ENCODE assay signal across 11 cellular contexts in genomic region chr2:64105676-64106461, GRCh38. TPM values are rescaled to one million over a fixed set of nuclear protein-coding genes. Genes with fewer than 3 reads are reported as not detected.
DNase-seq lines count a peak whose midpoint lies in the region; ATAC-seq, FAIRE-seq and TF ChIP-seq lines count a peak whose summit lies in the region.
"Had no signal": no experiment of that assay in that cellular context is flagged by ENCODE, and none has a peak within 500 bp of the region (broad histone marks: within the 10 kb centered on the region; RNA-seq: fewer than 3 reads in every experiment).

No MANE protein-coding gene starts in this region.

- ATAC-seq in GM19043 (IDR thresholded peaks at IDR 0.05; ENCODE audit: low read depth, unreplicated experiment) (peak; percentile 49), HG03460 (IDR thresholded peaks at IDR 0.05; ENCODE audit: unreplicated experiment) (no peak), HG03025 (IDR thresholded peaks at IDR 0.05; ENCODE audit: low FRiP score, unreplicated experiment) (no peak)

- H3K36me3 ChIP-seq in bronchial epithelial cell (ENCODE audit: control insufficient read depth, insufficient read depth, low read length) (peaks cover 2% of the 10 kb centered on the region), neutrophil (peaks cover 72% of the 10 kb centered on the region)

- DNase-seq in HK-2 (ENCODE audit: unreplicated experiment): peak; percentile 66
- peak; percentile 29 for DNase-seq in bronchial epithelial cell (ENCODE audit: low read depth)
- DNase-seq in COR-L47 (lab: John Stamatoyannopoulos, UW): no peak
- no peak for DNase-seq in putamen (ENCODE audit: low spot score)
- DNase-seq: activated CD4-positive, alpha-beta T cell treated with anti-CD3 and anti-CD28 coated beads, Interleukin-2, amount 50 U/mL, for 4 hours; HCEC 1CT had no signal

- FAIRE-seq in bronchial epithelial cell (lab: Jason Lieb, UNC): no peak

- peaks cover 4 to 17% of the 10 kb centered on the region in 2 experiments for H3K4me1 ChIP-seq in neutrophil (ENCODE audit: control insufficient read depth in 1 of 2, insufficient read depth in 1 of 2, low read depth in 1 of 2, low read length in 1 of 2)

- H3K27me3 ChIP-seq in bronchial epithelial cell (ENCODE audit: control insufficient read depth, insufficient read depth, low read length): no peaks in the 10 kb centered on the region
- no peaks in the 10 kb centered on the region for H3K27me3 ChIP-seq in neutrophil

- peak overlapping the region; percentile 50 for H3K27ac ChIP-seq in neutrophil
- H3K27ac ChIP-seq: KMS-11 had no signal

- H3K9me3 ChIP-seq in neutrophil: no peaks in the 10 kb centered on the region

- TF ChIP-seq CTCF in bronchial epithelial cell (IDR thresholded peaks at IDR 0.05; ENCODE audit: insufficient read depth, low read length, severe bottlenecking) (no peak), neutrophil (IDR thresholded peaks at IDR 0.05) (no peak)

- H3K4me3 ChIP-seq in bronchial epithelial cell (ENCODE audit: low read depth, low read length) (no peak overlapping the region), neutrophil (ENCODE audit: low read depth in 1 of 2, low read length in 1 of 2) (no peak overlapping the region)

RNA-seq across cellular contexts. Expression of gene PELI1, which starts 38.4 kb away (rescaled TPM):
- total RNA-seq in bronchial epithelial cell: 22.9 and 38.1 TPM in 2 replicates

Comparison
In these comparisons a context has a peak if more than half of its experiments do, and no peak if none do; other contexts are left out.
1. DNase-seq: peak in HK-2 (single experiment) and bronchial epithelial cell (single experiment); none in COR-L47 (single experiment) and putamen (single experiment).